ENCODE assay signal across 1 cellular context in genomic region chr13:30551194-30551593, GRCh38.
TF ChIP-seq lines count a peak whose summit lies in the region.

No MANE protein-coding gene starts in this region.

TF ChIP-seq in GM23338, 12 proteins besides CTCF, POLR2A, EP300 and RAD21 (continued from another document):
- TF ChIP-seq REST (IDR thresholded peaks at IDR 0.05; ENCODE audit: unreplicated experiment) (no peak), ZNF331 (CRISPR knock-in tag; IDR thresholded peaks at IDR 0.05; ENCODE audit: low read depth) (no peak), STAT1 (IDR thresholded peaks at IDR 0.05; ENCODE audit: unreplicated experiment) (no peak)
